ENCODE assay signal across 22 cellular contexts in the genomic region with DNA sequence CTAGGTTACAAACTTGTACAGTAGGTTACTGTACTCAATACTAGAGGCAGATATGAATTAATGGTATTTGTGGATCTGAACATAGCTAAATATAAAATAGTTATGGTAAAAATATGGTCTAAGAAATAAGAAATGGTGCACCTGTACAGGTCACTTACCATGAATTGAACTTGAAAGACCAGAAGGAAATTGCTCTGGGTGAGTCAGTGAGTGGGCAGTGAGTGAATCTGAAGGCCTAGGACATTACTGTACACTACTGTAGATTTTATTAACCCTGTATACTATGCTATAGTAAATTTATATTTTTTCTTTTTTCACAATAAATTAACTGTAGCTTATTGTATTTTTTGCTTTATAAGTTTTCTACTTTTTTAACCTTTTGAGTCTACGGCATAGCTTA.
"Had no signal": no experiment of that assay in that cellular context is flagged by ENCODE, and none has a peak within 500 bp of the region (broad histone marks: within the 10 kb centered on the region; RNA-seq: fewer than 3 reads in every experiment).

No MANE protein-coding gene starts in this region.

- H3K27me3 ChIP-seq: left lung, ovary, right atrium auricular region, right lobe of liver, tibial nerve, uterus had no signal

- H3K36me3 ChIP-seq: left lung, ovary, right atrium auricular region, right lobe of liver, tibial nerve, uterus had no signal

- H3K27ac ChIP-seq: left lung, ovary, right atrium auricular region, right lobe of liver, tibial nerve, uterus had no signal

- ATAC-seq: left colon; left lung; mucosa of descending colon; naive thymus-derived CD4-positive, alpha-beta T cell; natural killer cell treated with Interleukin-12 subunit alpha and Interleukin-12 subunit beta and Interleukin-15 and Interleukin-18, amount 100 ng/mL, for 72 hours; right lobe of liver; stimulated activated memory B cell treated with anti-CD40 and anti-IgM and Interleukin-4, amounts not matched to agents 10 μg/mL and 1 μg/mL and 100 μg/mL, for 72 hours; stimulated activated naive CD8-positive, alpha-beta T cell treated with anti-CD3 and anti-CD28 coated beads, Interleukin-15, amount 100 ng/mL, for 72 hours had no signal

- H3K4me1 ChIP-seq: left lung, right atrium auricular region, right lobe of liver, tibial nerve, uterus had no signal

- H3K4me3 ChIP-seq: left lung, lung, mucosa of descending colon, ovary, right atrium auricular region, right lobe of liver, smooth muscle cell, tibial nerve, uterus had no signal

- DNase-seq: kidney; left colon; left lung; midbrain; mucosa of descending colon; naive thymus-derived CD4-positive, alpha-beta T cell; ovary; right lobe of liver; stimulated activated CD4-positive, alpha-beta T cell treated with anti-CD3 and anti-CD28 coated beads, Interleukin-1b, Interleukin-23, amount 100 ng/mL, for 48 hours; stimulated activated CD4-positive, alpha-beta T cell treated with anti-CD3 and anti-CD28 coated beads, Interleukin-2, amount 100 ng/mL, for 48 hours; stimulated activated CD4-positive, alpha-beta T cell treated with anti-CD3 and anti-CD28 coated beads, Interleukin-4, amount 100 ng/mL, for 4 hours; stimulated activated CD8-positive, alpha-beta memory T cell treated with anti-CD3 and anti-CD28 coated beads, Interleukin-4, amount 100 ng/mL, for 48 hours; stimulated activated naive CD4-positive, alpha-beta T cell treated with Interleukin-2 at 50 U/mL for 16 hours; stimulated activated naive CD8-positive, alpha-beta T cell treated with anti-CD3 and anti-CD28 coated beads, Interleukin-15, amount 100 ng/mL, for 72 hours; substantia nigra; uterus had no signal

- H3K9me3 ChIP-seq: mucosa of descending colon, ovary, right atrium auricular region, right lobe of liver, tibial nerve, uterus had no signal
